8 cellular contexts compared by ENCODE assay signal in genomic region chr3:129934234-129935123, GRCh38. TPM values are rescaled to one million over a fixed set of nuclear protein-coding genes. Genes with fewer than 3 reads are reported as not detected.
A peak's percentile ranks its signal among the peaks of the same experiment; 100 is the strongest.
DNase-seq lines count a peak whose midpoint lies in the region; ATAC-seq, FAIRE-seq and TF ChIP-seq lines count a peak whose summit lies in the region.

No MANE protein-coding gene starts in this region.

- WGBS in right cardiac atrium, result 26% methylated on average over 20 of the region's 20 CpGs
- 19 to 31% (median 21%) methylated on average over 20 of the region's 20 CpGs for WGBS in small intestine, 3 donors

- no peaks in the 10 kb centered on the region for H3K9me3 ChIP-seq in right cardiac atrium (ENCODE audit: control insufficient read depth, low read length)
- no peaks in the 10 kb centered on the region for H3K9me3 ChIP-seq in small intestine (ENCODE audit: control insufficient read depth, low read depth)

- intact Hi-C loops in activated naive CD4-positive, alpha-beta T cell treated with anti-CD3 and anti-CD28 coated beads for 36 hours (cut with micrococcal nuclease), result loop anchor here (1.0 to 10.0 kb wide), 6 partner anchors 42 to 550 kb away; partner anchors contain the start of gene TMCC1
- intact Hi-C loops in right cardiac atrium (cut with DNase I), result loop anchor here (5.0 to 10.0 kb wide), 3 partner anchors 282 to 307 kb away; no protein-coding TSS in a partner anchor

- H3K36me3 ChIP-seq in small intestine (ENCODE audit: control insufficient read depth in 2 of 2, insufficient read depth in 2 of 2, low read length in 2 of 2), result no peaks in the 10 kb centered on the region

- peaks cover 2% of the 10 kb centered on the region for H3K4me1 Mint-ChIP-seq in activated naive CD4-positive, alpha-beta T cell treated with anti-CD3 and anti-CD28 coated beads for 36 hours (ENCODE audit: low read depth)

- H3K27ac Mint-ChIP-seq in activated naive CD4-positive, alpha-beta T cell treated with anti-CD3 and anti-CD28 coated beads for 36 hours, result no peak overlapping the region

- ATAC-seq in right cardiac atrium, result peak; percentile 27 to 64

- no peaks in the 10 kb centered on the region for H3K27me3 ChIP-seq in right cardiac atrium (ENCODE audit: control insufficient read depth, insufficient read depth)
- no peaks in the 10 kb centered on the region for H3K27me3 ChIP-seq in small intestine (ENCODE audit: control insufficient read depth in 2 of 2, insufficient read depth in 2 of 2, low read length in 2 of 2)

- H3K4me3 ChIP-seq in right cardiac atrium (ENCODE audit: low read length) (peak overlapping the region; percentile 40), small intestine (ENCODE audit: low read depth in 1 of 2, low read length in 2 of 2) (no peak overlapping the region)

- no peaks in the 10 kb centered on the region for H3K36me3 Mint-ChIP-seq in activated naive CD4-positive, alpha-beta T cell treated with anti-CD3 and anti-CD28 coated beads for 36 hours (ENCODE audit: low read depth)

- no peak for DNase-seq in AG09319 (ENCODE audit: extremely low read depth, low read depth)
- peak; percentile 28 for DNase-seq in NCI-H748 treated with DMSO at 0.1 percent for 48 hours (lab: John Stamatoyannopoulos, UW)
- DNase-seq in activated naive CD4-positive, alpha-beta T cell treated with anti-CD3 and anti-CD28 coated beads for 36 hours, result peak; percentile 38
- DNase-seq in right cardiac atrium, result peak in 1 of 3 donors; percentile 55
- DNase-seq in small intestine, result peak; percentile 26
- no peak for DNase-seq in H4 (ENCODE audit: low spot score)
- no peak for DNase-seq in NCI-H2107 treated with DMSO at 0.1 percent for 48 hours (lab: John Stamatoyannopoulos, UW; ENCODE audit: unreplicated experiment)

- H3K27ac ChIP-seq in right cardiac atrium (ENCODE audit: low read length) (no peak overlapping the region), small intestine (ENCODE audit: low read depth in 1 of 2, low read length in 1 of 2) (no peak overlapping the region)

- H3K4me1 ChIP-seq in right cardiac atrium (ENCODE audit: control insufficient read depth, insufficient read depth, low read length) (no peaks in the 10 kb centered on the region), small intestine (ENCODE audit: control insufficient read depth in 2 of 2, insufficient read depth in 1 of 2, low read depth in 1 of 2, low read length in 1 of 2) (no peaks in the 10 kb centered on the region)

- H3K4me3 Mint-ChIP-seq in activated naive CD4-positive, alpha-beta T cell treated with anti-CD3 and anti-CD28 coated beads for 36 hours, result no peak overlapping the region

- CTCF ChIA-PET in activated naive CD4-positive, alpha-beta T cell treated with anti-CD3 and anti-CD28 coated beads for 36 hours (lab: Charles Lee), result interaction anchor here (0.5 to 1.5 kb wide), 13 partner anchors 8 to 444 kb away, joined by 3 to 9 read pairs (median 3); no protein-coding TSS in a partner anchor

- no peak for FAIRE-seq in small intestine (lab: Jason Lieb, UNC)

- no peaks in the 10 kb centered on the region for H3K27me3 Mint-ChIP-seq in activated naive CD4-positive, alpha-beta T cell treated with anti-CD3 and anti-CD28 coated beads for 36 hours (ENCODE audit: low read depth)

- H3K9me3 Mint-ChIP-seq in activated naive CD4-positive, alpha-beta T cell treated with anti-CD3 and anti-CD28 coated beads for 36 hours, result peaks cover 7% of the 10 kb centered on the region

- TF ChIP-seq CTCF in AG09319 (IDR thresholded peaks at IDR 0.05; ENCODE audit: low read depth, low read length), result peak; percentile 83
- peak; percentile 76 for TF ChIP-seq CTCF in GM12874 (IDR thresholded peaks at IDR 0.05; ENCODE audit: insufficient read depth, low read depth, low read length)

RNA-seq across cellular contexts. Expression of gene TRH, which starts 40.0 kb away (rescaled TPM):
- total RNA-seq in activated naive CD4-positive, alpha-beta T cell treated with anti-CD3 and anti-CD28 coated beads for 36 hours, result not detected
- not detected for total RNA-seq in right cardiac atrium
- polyA plus RNA-seq in right cardiac atrium (not detected), small intestine (under 1 TPM in 1 of 3 donors, not detected in 2; 0.04 TPM)
- total RNA-seq in H4 (2014; rRNA removed; shearing (Covaris generic)), result not detected in 2 replicates

RNA-seq across cellular contexts. Expression of gene TMCC1, which starts 41.0 kb away (rescaled TPM):
- total RNA-seq in activated naive CD4-positive, alpha-beta T cell treated with anti-CD3 and anti-CD28 coated beads for 36 hours, result 10 to 100 TPM; 13.6 to 14.3 TPM
- total RNA-seq in right cardiac atrium, result 10 to 100 TPM; 40.1 to 45.0 (median 43.9) TPM
- polyA plus RNA-seq in right cardiac atrium, result 12.9 TPM
- polyA plus RNA-seq in small intestine, result 1 to 10 TPM; 5.4 to 9.0 (median 6.3) TPM
- total RNA-seq in H4 (2014; rRNA removed; shearing (Covaris generic)), result 5.1 and 11.1 TPM in 2 replicates

Comparison
In these comparisons a context has a peak if more than half of its experiments do, and no peak if none do; other contexts are left out.
1. DNase-seq: peak in NCI-H748 treated with DMSO at 0.1 percent for 48 hours (single experiment), activated naive CD4-positive, alpha-beta T cell treated with anti-CD3 and anti-CD28 coated beads for 36 hours (single experiment) and small intestine (single experiment); none in AG09319 (single experiment), H4 (single experiment) and NCI-H2107 treated with DMSO at 0.1 percent for 48 hours (single experiment).